ENCODE assay signal across 28 cellular contexts in genomic region chr20:62834967-62835730, GRCh38. TPM values are rescaled to one million over a fixed set of nuclear protein-coding genes. Genes with fewer than 3 reads are reported as not detected.
DNase-seq lines count a peak whose midpoint lies in the region; ATAC-seq, FAIRE-seq and TF ChIP-seq lines count a peak whose summit lies in the region.
"Had no signal": no experiment of that assay in that cellular context is flagged by ENCODE, and none has a peak within 500 bp of the region (broad histone marks: within the 10 kb centered on the region; RNA-seq: fewer than 3 reads in every experiment).

No MANE protein-coding gene starts in this region.

- H4K91ac ChIP-seq in H9 (ENCODE audit: insufficient read length, low read depth, low read length): no peak overlapping the region

- H3K36me3 ChIP-seq in BLaER1 (peaks cover 42% of the 10 kb centered on the region), kidney (ENCODE audit: control insufficient read depth in 1 of 2, insufficient read depth in 2 of 2, low read length in 2 of 2) (no peaks in the 10 kb centered on the region), mammary epithelial cell (ENCODE audit: insufficient read depth, low read length) (no peaks in the 10 kb centered on the region)
- H3K36me3 ChIP-seq: SJSA1, WERI-Rb-1 had no signal

- H3K4ac ChIP-seq in H9 (ENCODE audit: low read depth, low read length): no peak overlapping the region

- H3K27me3 ChIP-seq in BLaER1 (0 out of 2 replicates have a peak, but pooled peaks cover 4% of the 10 kb centered on the region), H9 (ENCODE audit: insufficient read depth, low read length) (no peaks in the 10 kb centered on the region), mammary epithelial cell (ENCODE audit: insufficient read depth, low read length) (no peaks in the 10 kb centered on the region)
- H3K27me3 ChIP-seq: SJSA1 had no signal

- no peak overlapping the region for H3K23ac ChIP-seq in H9 (ENCODE audit: insufficient read length, low read depth, low read length)

- H4K5ac ChIP-seq in H9 (ENCODE audit: insufficient read length, low read depth, low read length): no peak overlapping the region

- DNase-seq in H9: no peak
- DNase-seq in RKO (ENCODE audit: low spot score): peak; percentile 93
- peak; percentile 38 for DNase-seq in kidney
- no peak for DNase-seq in amygdala (lab: John Stamatoyannopoulos, UW)
- DNase-seq in mammary epithelial cell: no peak
- DNase-seq in activated CD4-positive, alpha-beta T cell treated with anti-CD3 and anti-CD28 coated beads, Interleukin-2, amount 50 U/mL, for 48 hours: no peak
- DNase-seq: activated naive CD4-positive, alpha-beta T cell treated with anti-CD3 and anti-CD28 coated beads for 36 hours; C1 segment of cervical spinal cord; central memory CD4-positive, alpha-beta T cell; head of caudate nucleus; Kasumi-1; naive thymus-derived CD4-positive, alpha-beta T cell; NCI-H146; NCI-H2107; NCI-H510A; stimulated activated naive CD4-positive, alpha-beta T cell; T-helper 9 cell; WERI-Rb-1 had no signal

- TF ChIP-seq CTCF in H9 (conservative IDR thresholded peaks at IDR 0.05): no peak
- no peak for TF ChIP-seq CTCF in kidney (IDR thresholded peaks at IDR 0.05; ENCODE audit: borderline replicate concordance, extremely low read depth, insufficient read depth)
- no peak for TF ChIP-seq CTCF in mammary epithelial cell (conservative IDR thresholded peaks at IDR 0.05 in 1 of 2, IDR thresholded peaks at IDR 0.05 in 1 of 2; ENCODE audit: extremely low read depth in 1 of 2, insufficient read depth in 1 of 2, low read depth in 1 of 2, low read length in 2 of 2)

- H2BK5ac ChIP-seq in H9 (ENCODE audit: insufficient read length, low read length): no peak overlapping the region

- no peak overlapping the region for H3K27ac ChIP-seq in BLaER1
- no peak overlapping the region for H3K27ac ChIP-seq in H9 (ENCODE audit: insufficient read length, low read depth, low read length)
- no peak overlapping the region for H3K27ac ChIP-seq in kidney (ENCODE audit: low read depth in 2 of 2, low read length in 2 of 2)
- H3K27ac ChIP-seq in mammary epithelial cell (ENCODE audit: insufficient read depth, low read depth, low read length): no peak overlapping the region
- H3K27ac ChIP-seq: SJSA1, WERI-Rb-1 had no signal

- peaks cover 84% of the 10 kb centered on the region for H3K4me1 ChIP-seq in BLaER1
- H3K4me1 ChIP-seq in H9 (ENCODE audit: insufficient read depth, low read length): peaks cover 2% of the 10 kb centered on the region; the same call in 1 of the 2 replicates
- H3K4me1 ChIP-seq in kidney (ENCODE audit: control insufficient read depth in 1 of 2, insufficient read depth in 1 of 2, low read depth in 1 of 2, low read length in 2 of 2): peaks cover 2 to 13% of the 10 kb centered on the region in 2 donors
- peaks cover 11% of the 10 kb centered on the region for H3K4me1 ChIP-seq in mammary epithelial cell (ENCODE audit: insufficient read depth, low read length)
- H3K4me1 ChIP-seq: SJSA1 had no signal

- in situ Hi-C loops in mammary epithelial cell (cut with MboI; ENCODE audit: low sequenced_read_pairs in 2 of 2): no loop called here

- H3K79me2 ChIP-seq in H9 (ENCODE audit: insufficient read depth, low read length): no peaks in the 10 kb centered on the region
- H3K79me2 ChIP-seq in mammary epithelial cell (ENCODE audit: insufficient read depth, low read length): no peaks in the 10 kb centered on the region

- H2AFZ ChIP-seq in H9 (ENCODE audit: low read length) (no peak overlapping the region), mammary epithelial cell (ENCODE audit: low read depth, low read length) (no peak overlapping the region)

- peak overlapping the region in 2 of 3 experiments; percentile 11 to 57; a peak in 3 of 7 replicates for H3K27ac Mint-ChIP-seq in H9
- H3K27ac Mint-ChIP-seq: activated naive CD4-positive, alpha-beta T cell treated with anti-CD3 and anti-CD28 coated beads for 36 hours; activated T-helper 1 cell treated with anti-CD3 and anti-CD28 coated beads, Interleukin-12 subunit alpha, Interleukin-12 subunit beta, Interleukin-2, Interleukin-4 antibody, amounts not matched to agents 30 ng/mL and 10 ng/mL and 1 ng/mL, durations not matched to agents 14 hours and 24 hours and 36 hours; dendritic cell treated with granulocyte-macrophage colony-stimulating factor and Interleukin-4, amounts not matched to agents 40 ng/mL and 50 ng/mL, for 4 days; naive thymus-derived CD4-positive, alpha-beta T cell; type B pancreatic cell had no signal

- CTCF ChIA-PET in mammary epithelial cell (lab: Charles Lee; ENCODE audit: low non-redundant PET): no interaction called here

- 0 out of 5 replicates have a peak, but pooled peaks cover 0 to 3% of the 10 kb centered on the region in 2 experiments for H3K9me3 Mint-ChIP-seq in H9
- H3K9me3 Mint-ChIP-seq: activated naive CD4-positive, alpha-beta T cell treated with anti-CD3 and anti-CD28 coated beads for 36 hours; activated T-helper 1 cell treated with anti-CD3 and anti-CD28 coated beads, Interleukin-12 subunit alpha, Interleukin-12 subunit beta, Interleukin-2, Interleukin-4 antibody, amounts not matched to agents 30 ng/mL and 10 ng/mL and 1 ng/mL, durations not matched to agents 14 hours and 24 hours and 36 hours; dendritic cell treated with granulocyte-macrophage colony-stimulating factor and Interleukin-4, amounts not matched to agents 40 ng/mL and 50 ng/mL, for 4 days; naive thymus-derived CD4-positive, alpha-beta T cell; type B pancreatic cell had no signal

- H3K36me3 Mint-ChIP-seq in H9 (ENCODE audit: insufficient read depth in 1 of 3, low read depth in 3 of 3): peaks cover 2 to 68% (median 49%) of the 10 kb centered on the region in 3 experiments; a peak in 5 of 7 replicates
- H3K36me3 Mint-ChIP-seq: naive thymus-derived CD4-positive, alpha-beta T cell; type B pancreatic cell had no signal

- no peaks in the 10 kb centered on the region for H3K27me3 Mint-ChIP-seq in H9 (ENCODE audit: low read depth)
- H3K27me3 Mint-ChIP-seq: dendritic cell treated with granulocyte-macrophage colony-stimulating factor and Interleukin-4, amounts not matched to agents 40 ng/mL and 50 ng/mL, for 4 days; type B pancreatic cell had no signal

- no peak overlapping the region for H2BK120ac ChIP-seq in H9 (ENCODE audit: low read depth, low read length, poor library complexity, severe bottlenecking)

- H4K20me1 ChIP-seq in BLaER1 (no peaks in the 10 kb centered on the region), H9 (ENCODE audit: control insufficient read depth, insufficient read depth, insufficient read length) (no peaks in the 10 kb centered on the region), mammary epithelial cell (ENCODE audit: insufficient read depth, low read length) (no peaks in the 10 kb centered on the region)

- BruUV-seq in mammary epithelial cell (replicated peaks; lab: Mats Ljungman, UMichigan): no TSS peak

- H3K4me2 ChIP-seq in BLaER1 (peak overlapping the region; percentile 98), H9 (ENCODE audit: insufficient read depth, insufficient read length, low read length) (no peak overlapping the region), mammary epithelial cell (ENCODE audit: insufficient read depth, low read depth, low read length) (no peak overlapping the region)

- H2AK5ac ChIP-seq in H9 (ENCODE audit: insufficient read length, low read length): no peak overlapping the region

- no peak overlapping the region for H3K56ac ChIP-seq in H9 (ENCODE audit: insufficient read length, low read depth, low read length)

- no peak overlapping the region for H3K14ac ChIP-seq in H9 (ENCODE audit: insufficient read depth, low read length)

- no peak overlapping the region for H2BK15ac ChIP-seq in H9 (ENCODE audit: low read depth, low read length)

- H2BK12ac ChIP-seq in H9 (ENCODE audit: insufficient read length, low read depth, low read length): no peak overlapping the region

- no peaks in the 10 kb centered on the region for H3K23me2 ChIP-seq in H9 (ENCODE audit: insufficient read length, low read depth, low read length, poor library complexity, severe bottlenecking)

- H3K9ac ChIP-seq in BLaER1 (no peak overlapping the region), H9 (ENCODE audit: extremely low read depth, insufficient read length, low read length) (no peak overlapping the region), kidney (ENCODE audit: low read length in 2 of 2) (no peak overlapping the region), mammary epithelial cell (ENCODE audit: insufficient read depth, low read length) (no peak overlapping the region)

- WGBS in H9 (ENCODE audit: extremely low coverage, insufficient read length, low lambda C conversion rate): no CpG with 5 or more reads among the region's 24 CpGs
- 96% methylated on average over 23 of the region's 24 CpGs for WGBS in mammary epithelial cell (ENCODE audit: low coverage, missing lambda C conversion rate)

- H3K18ac ChIP-seq in H9 (ENCODE audit: insufficient read length, low read depth, low read length): no peak overlapping the region

- H2BK20ac ChIP-seq in H9 (ENCODE audit: low read depth, low read length, poor library complexity, severe bottlenecking): no peak overlapping the region

- intact Hi-C loops in kidney (cut with DNase I) (no loop called here), mammary epithelial cell (cut with micrococcal nuclease) (no loop called here)

- H3K4me3 ChIP-seq in BLaER1 (no peak overlapping the region), kidney (ENCODE audit: low read length in 2 of 2) (no peak overlapping the region), mammary epithelial cell (replicated peaks in 1 of 3; ENCODE audit: insufficient read depth in 1 of 3, low read depth in 2 of 3, low read length in 3 of 3) (no peak overlapping the region)
- H3K4me3 ChIP-seq: SJSA1 had no signal

- H4K8ac ChIP-seq in H9 (replicated peaks; ENCODE audit: insufficient read length, low read depth, low read length): no peak overlapping the region

- ATAC-seq in GM19397 (IDR thresholded peaks at IDR 0.05; ENCODE audit: unreplicated experiment): no peak
- ATAC-seq: HCT116; naive thymus-derived CD4-positive, alpha-beta T cell; Panc1 had no signal

- no peak for FAIRE-seq in kidney (lab: Jason Lieb, UNC)
- FAIRE-seq: GM12892 had no signal

- dilution Hi-C loops in mammary epithelial cell (cut with HindIII; ENCODE audit: low sequenced_read_pairs): no loop called here

- no peak overlapping the region for H3K4me3 Mint-ChIP-seq in H9
- H3K4me3 Mint-ChIP-seq: activated naive CD4-positive, alpha-beta T cell treated with anti-CD3 and anti-CD28 coated beads for 36 hours; activated T-helper 1 cell treated with anti-CD3 and anti-CD28 coated beads, Interleukin-12 subunit alpha, Interleukin-12 subunit beta, Interleukin-2, Interleukin-4 antibody, amounts not matched to agents 30 ng/mL and 10 ng/mL and 1 ng/mL, durations not matched to agents 14 hours and 24 hours and 36 hours; dendritic cell treated with granulocyte-macrophage colony-stimulating factor and Interleukin-4, amounts not matched to agents 40 ng/mL and 50 ng/mL, for 4 days; naive thymus-derived CD4-positive, alpha-beta T cell; type B pancreatic cell had no signal

- H3K9me3 ChIP-seq in BLaER1 (no peaks in the 10 kb centered on the region), H9 (ENCODE audit: control insufficient read depth, low read depth, low read length) (no peaks in the 10 kb centered on the region), kidney (ENCODE audit: control insufficient read depth in 1 of 2, low read length in 2 of 2) (no peaks in the 10 kb centered on the region), mammary epithelial cell (replicated peaks; ENCODE audit: insufficient read depth, low read length) (no peaks in the 10 kb centered on the region)
- H3K9me3 ChIP-seq: Caco-2, SJSA1 had no signal

- no peak overlapping the region for H3T11ph ChIP-seq in H9 (ENCODE audit: low read length)

- no peaks in the 10 kb centered on the region for H3K79me1 ChIP-seq in H9 (ENCODE audit: insufficient read depth, low read depth, low read length, poor library complexity, severe bottlenecking)

- H3K4me1 Mint-ChIP-seq in H9: peaks cover 12 to 29% of the 10 kb centered on the region in 2 experiments

RNA-seq across cellular contexts. Expression of gene COL9A3, which starts 18.3 kb away (rescaled TPM):
- total RNA-seq in H9 (2021): 137 and 150 TPM in 2 replicates
- total RNA-seq in kidney: 4.3 TPM
- 2.3 TPM for polyA plus RNA-seq in kidney (ENCODE audit: insufficient read depth, low read depth, low replicate concordance)
- total RNA-seq in mammary epithelial cell: under 1 TPM in 1 of 2 donors, not detected in 1; 0.67 TPM
- polyA plus RNA-seq in mammary epithelial cell: 0.16 TPM
- polyA minus RNA-seq in mammary epithelial cell: not detected
- total RNA-seq: activated naive CD4-positive, alpha-beta T cell treated with anti-CD3 and anti-CD28 coated beads for 36 hours; activated T-helper 1 cell treated with anti-CD3 and anti-CD28 coated beads, Interleukin-12 subunit alpha, Interleukin-12 subunit beta, Interleukin-2, Interleukin-4 antibody, amounts not matched to agents 30 ng/mL and 10 ng/mL and 1 ng/mL, durations not matched to agents 14 hours and 24 hours and 36 hours; SJSA1 had no signal
- polyA plus RNA-seq: naive thymus-derived CD4-positive, alpha-beta T cell had no signal

RNA-seq across cellular contexts. Expression of gene TCFL5, which starts 26.5 kb away (rescaled TPM):
- total RNA-seq in H9 (2021) (15.9 and 16.4 TPM in 2 replicates), kidney (11.5 TPM), mammary epithelial cell (10 to 100 TPM in 1 of 2 donors, 1 to 10 TPM in 1; 8.1 to 11.7 TPM)
- polyA plus RNA-seq in kidney (ENCODE audit: insufficient read depth, low read depth, low replicate concordance) (6.1 TPM), mammary epithelial cell (6.5 TPM)
- 1.9 TPM for polyA minus RNA-seq in mammary epithelial cell

RNA-seq across cellular contexts. Expression of gene OGFR, which starts 30.5 kb away (rescaled TPM):
- total RNA-seq in H9 (2021) (33.0 and 33.1 TPM in 2 replicates), kidney (46.8 TPM), mammary epithelial cell (10 to 100 TPM; 12.7 to 30.0 TPM)
- polyA plus RNA-seq in kidney (ENCODE audit: insufficient read depth, low read depth, low replicate concordance) (33.7 TPM), mammary epithelial cell (20.6 TPM)
- polyA minus RNA-seq in mammary epithelial cell: 12.4 TPM

RNA-seq across cellular contexts. Expression of gene MRGBP, which starts 38.9 kb away (rescaled TPM):
- total RNA-seq in H9 (2021) (14.6 and 16.3 TPM in 2 replicates), kidney (7.6 TPM), mammary epithelial cell (10 to 100 TPM; 14.6 to 15.7 TPM)
- polyA plus RNA-seq in kidney (ENCODE audit: insufficient read depth, low read depth, low replicate concordance) (9.0 TPM), mammary epithelial cell (14.1 TPM)
- 15.3 TPM for polyA minus RNA-seq in mammary epithelial cell

Comparison
In these comparisons a context has a peak if more than half of its experiments do, and no peak if none do; other contexts are left out.
1. DNase-seq: peak in RKO (single experiment) and kidney (single experiment); none in H9 (single experiment), amygdala (0 of 56), mammary epithelial cell (single experiment) and activated CD4-positive, alpha-beta T cell treated with anti-CD3 and anti-CD28 coated beads, Interleukin-2, amount 50 U/mL, for 48 hours (0 of 2).
2. RNA of gene COL9A3, which starts 18.3 kb away (total RNA-seq): 137 to 150 TPM in H9; 4.3 TPM in kidney (single experiment) and 0.67 TPM in mammary epithelial cell; every median in the first group is over 10 times any median in the second.